ENCODE assay signal across 8 cellular contexts in genomic region chr6:3228791-3229565, GRCh38. TPM values are rescaled to one million over a fixed set of nuclear protein-coding genes. Genes with fewer than 3 reads are reported as not detected.
DNase-seq lines count a peak whose midpoint lies in the region; ATAC-seq and TF ChIP-seq lines count a peak whose summit lies in the region.

No MANE protein-coding gene starts in this region.

- peaks cover 56% of the 10 kb centered on the region for H3K4me1 Mint-ChIP-seq in activated T-cell treated with anti-CD3 and anti-CD28 coated beads, Interleukin-2, amount 50 U/mL, for 72 hours (ENCODE audit: low read depth)

- peaks cover 14% of the 10 kb centered on the region; the same call in 1 of the 2 replicates for H4K20me1 ChIP-seq in DOHH2 (ENCODE audit: control insufficient read depth, insufficient read depth, low read depth, low read length)

- no peaks in the 10 kb centered on the region for H3K79me2 ChIP-seq in DOHH2 (ENCODE audit: control insufficient read depth, low read length)

- no peak overlapping the region for H3K27ac ChIP-seq in DOHH2 (ENCODE audit: low read depth, low read length)
- peak overlapping the region; percentile 62 for H3K27ac ChIP-seq in layer of hippocampus (ENCODE audit: low read depth, low read length)
- no peak overlapping the region for H3K27ac ChIP-seq in tibial artery

- H3K4me3 Mint-ChIP-seq in activated T-cell treated with anti-CD3 and anti-CD28 coated beads, Interleukin-2, amount 50 U/mL, for 72 hours: peak overlapping the region; percentile 76 to 90

- peaks cover 90% of the 10 kb centered on the region for H3K27me3 Mint-ChIP-seq in activated T-cell treated with anti-CD3 and anti-CD28 coated beads, Interleukin-2, amount 50 U/mL, for 72 hours (ENCODE audit: low read depth)

- TF ChIP-seq CTCF in DOHH2 (IDR thresholded peaks at IDR 0.05; ENCODE audit: low read depth, low read length, poor library complexity, severe bottlenecking): no peak
- TF ChIP-seq CTCF in tibial artery (IDR thresholded peaks at IDR 0.05): no peak

- intact Hi-C loops in tibial artery (cut with DNase I; ENCODE audit: low total_unique reads): no loop called here

- H3K27me3 ChIP-seq in DOHH2 (ENCODE audit: control insufficient read depth, low read length) (peaks cover 78% of the 10 kb centered on the region), layer of hippocampus (ENCODE audit: control insufficient read depth, insufficient read depth, low read length) (peaks cover 39% of the 10 kb centered on the region), tibial artery (peaks cover 0 to 67% of the 10 kb centered on the region in 2 donors)

- no peaks in the 10 kb centered on the region for H3K9me2 ChIP-seq in DOHH2 (replicated peaks; ENCODE audit: control insufficient read depth, low read length)

- H3K9me3 ChIP-seq in DOHH2 (ENCODE audit: control insufficient read depth, insufficient read depth, low read length) (no peaks in the 10 kb centered on the region), tibial artery (no peaks in the 10 kb centered on the region)

- H3K27ac Mint-ChIP-seq in activated T-cell treated with anti-CD3 and anti-CD28 coated beads, Interleukin-2, amount 50 U/mL, for 72 hours: no peak overlapping the region

- peak overlapping the region; percentile 77 for H3K4me3 ChIP-seq in DOHH2 (ENCODE audit: low read length)
- peak overlapping the region; percentile 4 to 48 for H3K4me3 ChIP-seq in tibial artery

- DNase-seq in NCI-H2107 treated with DMSO at 0.1 percent for 48 hours (lab: John Stamatoyannopoulos, UW; ENCODE audit: unreplicated experiment) (peak; percentile 53), tibial artery (peak in 1 of 2 donors; percentile 64), amniotic stem cell (lab: John Stamatoyannopoulos, UW) (no peak), AG20443 (ENCODE audit: low spot score) (no peak)
- peak in 1 of 2 donors; percentile 36 for DNase-seq in activated T-cell treated with anti-CD3 and anti-CD28 coated beads, Interleukin-2, amount 50 U/mL, for 72 hours
- no peak for DNase-seq in NK-92 treated with Interleukin-12 subunit alpha and Interleukin-12 subunit beta, amount 100 ng/mL, for 24 hours (lab: John Stamatoyannopoulos, UW)

- H3F3A ChIP-seq in DOHH2 (ENCODE audit: control insufficient read depth, insufficient read depth): peaks cover 6% of the 10 kb centered on the region

- H3K4me1 ChIP-seq in DOHH2 (ENCODE audit: control insufficient read depth, low read length): peaks cover 57% of the 10 kb centered on the region
- peaks cover 7 to 55% (median 51%) of the 10 kb centered on the region in 4 donors for H3K4me1 ChIP-seq in tibial artery

- H3K9me3 Mint-ChIP-seq in activated T-cell treated with anti-CD3 and anti-CD28 coated beads, Interleukin-2, amount 50 U/mL, for 72 hours: no peaks in the 10 kb centered on the region

- H3K36me3 ChIP-seq in DOHH2 (ENCODE audit: control insufficient read depth, low read length) (no peaks in the 10 kb centered on the region), tibial artery (no peaks in the 10 kb centered on the region)

- peak overlapping the region; percentile 99 for H3K4me2 ChIP-seq in DOHH2 (ENCODE audit: low read length)

- H3K36me3 Mint-ChIP-seq in activated T-cell treated with anti-CD3 and anti-CD28 coated beads, Interleukin-2, amount 50 U/mL, for 72 hours (ENCODE audit: insufficient read depth in 2 of 2): peaks cover 0 to 2% of the 10 kb centered on the region in 2 donors

- ATAC-seq in activated T-cell treated with anti-CD3 and anti-CD28 coated beads, Interleukin-2, amount 50 U/mL, for 72 hours (replicated peaks in 1 of 2): peak; percentile 34 to 37

RNA-seq across cellular contexts. Expression of gene TUBB2B, which starts 1.5 kb away (rescaled TPM):
- total RNA-seq in activated T-cell treated with anti-CD3 and anti-CD28 coated beads, Interleukin-2, amount 50 U/mL, for 72 hours: under 1 TPM in 1 of 2 donors, not detected in 1; 0.35 TPM

RNA-seq across cellular contexts. Expression of gene PSMG4, which starts 29.8 kb away (rescaled TPM):
- 10 to 100 TPM; 21.8 to 29.1 TPM for total RNA-seq in activated T-cell treated with anti-CD3 and anti-CD28 coated beads, Interleukin-2, amount 50 U/mL, for 72 hours
